ENCODE assay signal across 1 cellular context in genomic region chr18:75531851-75532241, GRCh38.
TF ChIP-seq lines count a peak whose summit lies in the region.

No MANE protein-coding gene starts in this region.

TF ChIP-seq in GM23338, 12 proteins besides CTCF, POLR2A, EP300 and RAD21 (continued from another document):
- TF ChIP-seq, protein P1, sequence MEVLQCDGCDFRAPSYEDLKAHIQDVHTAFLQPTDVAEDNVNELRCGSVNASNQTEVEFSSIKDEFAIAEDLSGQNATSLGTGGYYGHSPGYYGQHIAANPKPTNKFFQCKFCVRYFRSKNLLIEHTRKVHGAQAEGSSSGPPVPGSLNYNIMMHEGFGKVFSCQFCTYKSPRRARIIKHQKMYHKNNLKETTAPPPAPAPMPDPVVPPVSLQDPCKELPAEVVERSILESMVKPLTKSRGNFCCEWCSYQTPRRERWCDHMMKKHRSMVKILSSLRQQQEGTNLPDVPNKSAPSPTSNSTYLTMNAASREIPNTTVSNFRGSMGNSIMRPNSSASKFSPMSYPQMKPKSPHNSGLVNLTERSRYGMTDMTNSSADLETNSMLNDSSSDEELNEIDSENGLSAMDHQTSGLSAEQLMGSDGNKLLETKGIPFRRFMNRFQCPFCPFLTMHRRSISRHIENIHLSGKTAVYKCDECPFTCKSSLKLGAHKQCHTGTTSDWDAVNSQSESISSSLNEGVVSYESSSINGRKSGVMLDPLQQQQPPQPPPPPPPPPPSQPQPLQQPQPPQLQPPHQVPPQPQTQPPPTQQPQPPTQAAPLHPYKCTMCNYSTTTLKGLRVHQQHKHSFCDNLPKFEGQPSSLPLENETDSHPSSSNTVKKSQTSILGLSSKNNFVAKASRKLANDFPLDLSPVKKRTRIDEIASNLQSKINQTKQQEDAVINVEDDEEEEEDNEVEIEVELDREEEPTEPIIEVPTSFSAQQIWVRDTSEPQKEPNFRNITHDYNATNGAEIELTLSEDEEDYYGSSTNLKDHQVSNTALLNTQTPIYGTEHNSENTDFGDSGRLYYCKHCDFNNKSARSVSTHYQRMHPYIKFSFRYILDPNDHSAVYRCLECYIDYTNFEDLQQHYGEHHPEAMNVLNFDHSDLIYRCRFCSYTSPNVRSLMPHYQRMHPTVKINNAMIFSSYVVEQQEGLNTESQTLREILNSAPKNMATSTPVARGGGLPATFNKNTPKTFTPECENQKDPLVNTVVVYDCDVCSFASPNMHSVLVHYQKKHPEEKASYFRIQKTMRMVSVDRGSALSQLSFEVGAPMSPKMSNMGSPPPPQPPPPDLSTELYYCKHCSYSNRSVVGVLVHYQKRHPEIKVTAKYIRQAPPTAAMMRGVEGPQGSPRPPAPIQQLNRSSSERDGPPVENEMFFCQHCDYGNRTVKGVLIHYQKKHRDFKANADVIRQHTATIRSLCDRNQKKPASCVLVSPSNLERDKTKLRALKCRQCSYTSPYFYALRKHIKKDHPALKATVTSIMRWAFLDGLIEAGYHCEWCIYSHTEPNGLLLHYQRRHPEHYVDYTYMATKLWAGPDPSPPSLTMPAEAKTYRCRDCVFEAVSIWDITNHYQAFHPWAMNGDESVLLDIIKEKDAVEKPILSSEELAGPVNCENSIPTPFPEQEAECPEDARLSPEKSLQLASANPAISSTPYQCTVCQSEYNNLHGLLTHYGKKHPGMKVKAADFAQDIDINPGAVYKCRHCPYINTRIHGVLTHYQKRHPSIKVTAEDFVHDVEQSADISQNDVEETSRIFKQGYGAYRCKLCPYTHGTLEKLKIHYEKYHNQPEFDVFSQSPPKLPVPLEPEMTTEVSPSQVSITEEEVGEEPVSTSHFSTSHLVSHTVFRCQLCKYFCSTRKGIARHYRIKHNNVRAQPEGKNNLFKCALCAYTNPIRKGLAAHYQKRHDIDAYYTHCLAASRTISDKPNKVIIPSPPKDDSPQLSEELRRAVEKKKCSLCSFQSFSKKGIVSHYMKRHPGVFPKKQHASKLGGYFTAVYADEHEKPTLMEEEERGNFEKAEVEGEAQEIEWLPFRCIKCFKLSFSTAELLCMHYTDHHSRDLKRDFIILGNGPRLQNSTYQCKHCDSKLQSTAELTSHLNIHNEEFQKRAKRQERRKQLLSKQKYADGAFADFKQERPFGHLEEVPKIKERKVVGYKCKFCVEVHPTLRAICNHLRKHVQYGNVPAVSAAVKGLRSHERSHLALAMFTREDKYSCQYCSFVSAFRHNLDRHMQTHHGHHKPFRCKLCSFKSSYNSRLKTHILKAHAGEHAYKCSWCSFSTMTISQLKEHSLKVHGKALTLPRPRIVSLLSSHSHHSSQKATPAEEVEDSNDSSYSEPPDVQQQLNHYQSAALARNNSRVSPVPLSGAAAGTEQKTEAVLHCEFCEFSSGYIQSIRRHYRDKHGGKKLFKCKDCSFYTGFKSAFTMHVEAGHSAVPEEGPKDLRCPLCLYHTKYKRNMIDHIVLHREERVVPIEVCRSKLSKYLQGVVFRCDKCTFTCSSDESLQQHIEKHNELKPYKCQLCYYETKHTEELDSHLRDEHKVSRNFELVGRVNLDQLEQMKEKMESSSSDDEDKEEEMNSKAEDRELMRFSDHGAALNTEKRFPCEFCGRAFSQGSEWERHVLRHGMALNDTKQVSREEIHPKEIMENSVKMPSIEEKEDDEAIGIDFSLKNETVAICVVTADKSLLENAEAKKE (CRISPR knock-in tag; IDR thresholded peaks at IDR 0.05) = no peak
- TF ChIP-seq CREB1 (CRISPR knock-in tag; IDR thresholded peaks at IDR 0.05; ENCODE audit: low read depth) = no peak
- TF ChIP-seq ZNF114 (CRISPR knock-in tag; IDR thresholded peaks at IDR 0.05) = no peak
- TF ChIP-seq POLR2AphosphoS5 (IDR thresholded peaks at IDR 0.05; ENCODE audit: low read depth) = no peak
- no peak for TF ChIP-seq NANOG (IDR thresholded peaks at IDR 0.05; ENCODE audit: borderline replicate concordance)
TF ChIP-seq in GM23338: peak in this region for 0.
